Comparison of ENCODE assay signal across 2 cellular contexts in the genomic region with DNA sequence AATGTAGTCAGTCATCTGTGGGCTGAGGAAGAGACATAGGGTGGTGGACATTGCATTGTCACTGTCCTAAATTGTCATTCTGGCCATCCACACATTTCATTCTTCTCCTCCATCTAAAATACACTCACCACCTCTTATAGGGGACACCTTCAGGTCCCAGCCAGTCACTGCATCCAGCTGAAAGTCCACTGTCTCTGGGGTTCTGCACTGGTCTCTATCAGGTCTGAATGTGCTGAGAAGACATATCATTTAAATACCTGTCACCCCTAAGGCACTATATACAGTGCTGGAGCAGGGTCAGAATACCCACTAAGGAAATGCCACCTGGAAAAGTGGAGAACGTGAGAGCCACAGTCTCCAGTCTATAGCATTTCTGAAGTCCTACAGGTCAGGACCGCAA.
TF ChIP-seq lines count a peak whose summit lies in the region.

No MANE protein-coding gene starts in this region.

TF ChIP-seq in A549, 52 proteins besides CTCF, POLR2A, EP300 and RAD21 (continued from another document):
- TF ChIP-seq, protein P1, sequence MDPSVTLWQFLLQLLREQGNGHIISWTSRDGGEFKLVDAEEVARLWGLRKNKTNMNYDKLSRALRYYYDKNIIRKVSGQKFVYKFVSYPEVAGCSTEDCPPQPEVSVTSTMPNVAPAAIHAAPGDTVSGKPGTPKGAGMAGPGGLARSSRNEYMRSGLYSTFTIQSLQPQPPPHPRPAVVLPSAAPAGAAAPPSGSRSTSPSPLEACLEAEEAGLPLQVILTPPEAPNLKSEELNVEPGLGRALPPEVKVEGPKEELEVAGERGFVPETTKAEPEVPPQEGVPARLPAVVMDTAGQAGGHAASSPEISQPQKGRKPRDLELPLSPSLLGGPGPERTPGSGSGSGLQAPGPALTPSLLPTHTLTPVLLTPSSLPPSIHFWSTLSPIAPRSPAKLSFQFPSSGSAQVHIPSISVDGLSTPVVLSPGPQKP (IDR thresholded peaks at IDR 0.05; ENCODE audit: low read depth, low read length), result no peak
- TF ChIP-seq RFX5 (IDR thresholded peaks at IDR 0.05), result no peak
- TF ChIP-seq, protein P2, sequence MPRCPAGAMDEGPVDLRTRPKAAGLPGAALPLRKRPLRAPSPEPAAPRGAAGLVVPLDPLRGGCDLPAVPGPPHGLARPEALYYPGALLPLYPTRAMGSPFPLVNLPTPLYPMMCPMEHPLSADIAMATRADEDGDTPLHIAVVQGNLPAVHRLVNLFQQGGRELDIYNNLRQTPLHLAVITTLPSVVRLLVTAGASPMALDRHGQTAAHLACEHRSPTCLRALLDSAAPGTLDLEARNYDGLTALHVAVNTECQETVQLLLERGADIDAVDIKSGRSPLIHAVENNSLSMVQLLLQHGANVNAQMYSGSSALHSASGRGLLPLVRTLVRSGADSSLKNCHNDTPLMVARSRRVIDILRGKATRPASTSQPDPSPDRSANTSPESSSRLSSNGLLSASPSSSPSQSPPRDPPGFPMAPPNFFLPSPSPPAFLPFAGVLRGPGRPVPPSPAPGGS (IDR thresholded peaks at IDR 0.05), result no peak
- no peak for TF ChIP-seq ZSCAN20 (CRISPR knock-in tag; IDR thresholded peaks at IDR 0.05)

TF ChIP-seq in WTC11, 78 proteins besides CTCF, POLR2A, EP300 and RAD21 (continued from another document):
- TF ChIP-seq ZNF671 (CRISPR knock-in tag; IDR thresholded peaks at IDR 0.05), result no peak
- no peak for TF ChIP-seq NFE2L1 (CRISPR knock-in tag; IDR thresholded peaks at IDR 0.05)
- TF ChIP-seq KAT7 (CRISPR knock-in tag; IDR thresholded peaks at IDR 0.05; ENCODE audit: borderline replicate concordance), result no peak
- TF ChIP-seq, protein P3, sequence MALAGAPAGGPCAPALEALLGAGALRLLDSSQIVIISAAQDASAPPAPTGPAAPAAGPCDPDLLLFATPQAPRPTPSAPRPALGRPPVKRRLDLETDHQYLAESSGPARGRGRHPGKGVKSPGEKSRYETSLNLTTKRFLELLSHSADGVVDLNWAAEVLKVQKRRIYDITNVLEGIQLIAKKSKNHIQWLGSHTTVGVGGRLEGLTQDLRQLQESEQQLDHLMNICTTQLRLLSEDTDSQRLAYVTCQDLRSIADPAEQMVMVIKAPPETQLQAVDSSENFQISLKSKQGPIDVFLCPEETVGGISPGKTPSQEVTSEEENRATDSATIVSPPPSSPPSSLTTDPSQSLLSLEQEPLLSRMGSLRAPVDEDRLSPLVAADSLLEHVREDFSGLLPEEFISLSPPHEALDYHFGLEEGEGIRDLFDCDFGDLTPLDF (CRISPR knock-in tag; IDR thresholded peaks at IDR 0.05), result no peak
